In the genomic region with DNA sequence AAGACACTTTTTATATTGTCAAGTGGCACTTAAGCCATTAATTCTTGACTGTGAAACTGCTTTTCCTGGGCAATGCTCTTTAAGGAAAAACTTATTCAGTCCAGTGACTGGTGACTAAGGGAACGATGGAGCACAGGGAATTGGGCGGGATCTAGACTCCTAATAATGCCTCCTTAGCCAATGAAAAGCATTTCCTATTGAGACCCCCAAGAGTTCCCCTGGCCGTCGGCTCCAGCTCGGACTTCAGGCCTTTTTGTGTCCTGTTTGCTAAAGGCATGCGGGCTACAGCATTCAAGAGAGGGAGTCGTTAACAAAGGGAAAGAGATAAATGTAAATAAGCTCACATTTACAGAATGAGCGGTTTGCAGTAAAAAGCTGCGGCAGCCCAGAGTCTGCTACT, we compare ENCODE assay signal across 1 cellular context.
TF ChIP-seq lines count a peak whose summit lies in the region.

A gene with protein sequence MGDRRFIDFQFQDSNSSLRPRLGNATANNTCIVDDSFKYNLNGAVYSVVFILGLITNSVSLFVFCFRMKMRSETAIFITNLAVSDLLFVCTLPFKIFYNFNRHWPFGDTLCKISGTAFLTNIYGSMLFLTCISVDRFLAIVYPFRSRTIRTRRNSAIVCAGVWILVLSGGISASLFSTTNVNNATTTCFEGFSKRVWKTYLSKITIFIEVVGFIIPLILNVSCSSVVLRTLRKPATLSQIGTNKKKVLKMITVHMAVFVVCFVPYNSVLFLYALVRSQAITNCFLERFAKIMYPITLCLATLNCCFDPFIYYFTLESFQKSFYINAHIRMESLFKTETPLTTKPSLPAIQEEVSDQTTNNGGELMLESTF (plus strand): TSS at position 250 of the 400 bp plus-strand sequence. CDS start 7,150 bp downstream, outside the sequence.

TF ChIP-seq in SK-N-SH, 30 proteins besides CTCF, POLR2A, EP300 and RAD21:
- TF ChIP-seq RCOR1 (IDR thresholded peaks at IDR 0.05; ENCODE audit: low read length) (no peak), TEAD4 (IDR thresholded peaks at IDR 0.05; ENCODE audit: borderline replicate concordance, insufficient read depth) (no peak), REST (IDR thresholded peaks at IDR 0.05; ENCODE audit: low read depth, low read length) (no peak), GABPA (IDR thresholded peaks at IDR 0.05; ENCODE audit: low read depth) (no peak), MEF2A (IDR thresholded peaks at IDR 0.05; ENCODE audit: borderline replicate concordance, low read depth) (no peak)
